In the genomic region with DNA sequence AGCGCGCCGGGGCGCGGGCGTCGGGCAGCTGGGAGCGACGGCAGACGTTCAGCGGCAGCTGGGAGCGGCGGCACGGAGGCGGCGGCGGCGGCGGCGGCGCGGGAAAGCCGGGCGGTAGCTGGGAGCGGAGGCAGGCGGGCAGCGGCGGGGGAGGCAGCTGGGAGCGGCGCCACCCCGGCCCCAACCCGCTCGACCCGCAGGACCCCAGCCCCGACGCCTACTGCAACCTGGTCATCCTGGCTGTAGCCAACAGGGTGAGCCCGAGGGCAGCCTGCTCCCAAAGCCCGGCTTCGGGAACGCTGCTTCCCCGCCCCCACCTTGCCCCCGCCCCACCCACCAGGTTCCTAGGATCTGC, we compare ENCODE assay signal across 9 cellular contexts. TPM values are rescaled to one million over a fixed set of nuclear protein-coding genes. Genes with fewer than 3 reads are reported as not detected.
DNase-seq lines count a peak whose midpoint lies in the region; ATAC-seq and TF ChIP-seq lines count a peak whose summit lies in the region.
"Had no signal": no experiment of that assay in that cellular context is flagged by ENCODE, and none has a peak within 500 bp of the region (broad histone marks: within the 10 kb centered on the region; RNA-seq: fewer than 3 reads in every experiment).

No MANE protein-coding gene starts in this region.

- H3K9me3 ChIP-seq in body of pancreas, result no peaks in the 10 kb centered on the region

- peak; percentile 6 for ATAC-seq in body of pancreas
- no peak for ATAC-seq in natural killer cell treated with Interleukin-12 subunit alpha and Interleukin-12 subunit beta and Interleukin-15 and Interleukin-18, amount 100 ng/mL, for 72 hours
- no peak for ATAC-seq in GM21737 (IDR thresholded peaks at IDR 0.05; ENCODE audit: unreplicated experiment)
- no peak for ATAC-seq in HG02981 (IDR thresholded peaks at IDR 0.05; ENCODE audit: unreplicated experiment)

- intact Hi-C loops in body of pancreas (cut with DNase I), result no loop called here
- intact Hi-C loops in lower leg skin (cut with DNase I; ENCODE audit: low total_unique reads), result no loop called here

- peaks cover 15 to 18% of the 10 kb centered on the region in 2 donors for H3K4me1 Mint-ChIP-seq in natural killer cell treated with Interleukin-12 subunit alpha and Interleukin-12 subunit beta and Interleukin-15 and Interleukin-18, amount 100 ng/mL, for 72 hours (ENCODE audit: low read depth in 2 of 2)

- H3K36me3 ChIP-seq in body of pancreas (replicated peaks in 1 of 2; ENCODE audit: insufficient read depth in 1 of 2, low read depth in 2 of 2), result no peaks in the 10 kb centered on the region

- TF ChIP-seq CTCF in GM13976 (IDR thresholded peaks at IDR 0.05; ENCODE audit: borderline replicate concordance, control extremely low read depth, extremely low read depth, insufficient read depth, missing control alignments) (no peak), body of pancreas (IDR thresholded peaks at IDR 0.05) (no peak), lower leg skin (IDR thresholded peaks at IDR 0.05) (no peak)

- 0 to 1% methylated on average over 10 to 40 of the region's 42 CpGs for WGBS in body of pancreas, 2 donors
- 0% methylated on average over 5 to 27 of the region's 42 CpGs for WGBS in lower leg skin, 2 donors

- H3K4me1 ChIP-seq in body of pancreas, result peaks cover 12% of the 10 kb centered on the region

- DNase-seq in GM13976 (ENCODE audit: low spot score) (peak; percentile 53), NCI-H1105 treated with DMSO at 0.1 percent for 48 hours (lab: John Stamatoyannopoulos, UW) (peak; percentile 62), body of pancreas (peak in 3 of 4 donors; percentile 15 to 38 (median 15)), lower leg skin (ENCODE audit: low spot score in 2 of 2) (no peak), NCI-H446 treated with DMSO at 0.1 percent for 48 hours (lab: John Stamatoyannopoulos, UW) (no peak)
- DNase-seq in natural killer cell treated with Interleukin-12 subunit alpha and Interleukin-12 subunit beta and Interleukin-15 and Interleukin-18, amount 100 ng/mL, for 72 hours (ENCODE audit: low spot score), result no peak

- H3K27me3 Mint-ChIP-seq in natural killer cell treated with Interleukin-12 subunit alpha and Interleukin-12 subunit beta and Interleukin-15 and Interleukin-18, amount 100 ng/mL, for 72 hours, result peaks cover 46 to 66% of the 10 kb centered on the region in 2 donors

- in situ Hi-C loops in GM13976 (cut with MboI; ENCODE audit: low sequenced_read_pairs, unreplicated experiment), result no loop called here

- H3K36me3 Mint-ChIP-seq in natural killer cell treated with Interleukin-12 subunit alpha and Interleukin-12 subunit beta and Interleukin-15 and Interleukin-18, amount 100 ng/mL, for 72 hours, result peaks cover 5% of the 10 kb centered on the region

- H3K4me3 Mint-ChIP-seq in natural killer cell treated with Interleukin-12 subunit alpha and Interleukin-12 subunit beta and Interleukin-15 and Interleukin-18, amount 100 ng/mL, for 72 hours, result peak overlapping the region; percentile 95

- H3K27me3 ChIP-seq in body of pancreas, result peaks cover 0 to 13% of the 10 kb centered on the region in 2 donors

- H3K27ac ChIP-seq in body of pancreas, result no peak overlapping the region

- H3K4me3 ChIP-seq in body of pancreas (no peak overlapping the region), lower leg skin (ENCODE audit: low read depth, poor library complexity, severe bottlenecking) (no peak overlapping the region)

- no peaks in the 10 kb centered on the region for H3K9me3 Mint-ChIP-seq in natural killer cell treated with Interleukin-12 subunit alpha and Interleukin-12 subunit beta and Interleukin-15 and Interleukin-18, amount 100 ng/mL, for 72 hours

- H3K27ac Mint-ChIP-seq in natural killer cell treated with Interleukin-12 subunit alpha and Interleukin-12 subunit beta and Interleukin-15 and Interleukin-18, amount 100 ng/mL, for 72 hours, result peak overlapping the region in 1 of 2 donors; percentile 47

- no peak for TF ChIP-seq POLR2A in body of pancreas (IDR thresholded peaks at IDR 0.05)
- no peak for TF ChIP-seq POLR2A in lower leg skin (IDR thresholded peaks at IDR 0.05)

RNA-seq across cellular contexts. Expression of a gene that starts 8.9 kb away (rescaled TPM):
- 1 to 10 TPM; 3.4 to 5.9 TPM for total RNA-seq in body of pancreas
- not detected for total RNA-seq in natural killer cell treated with Interleukin-12 subunit alpha and Interleukin-12 subunit beta and Interleukin-15 and Interleukin-18, amount 100 ng/mL, for 72 hours
- 1 to 10 TPM in 2 of 4 donors, under 1 TPM in 2; 0.65 to 4.4 (median 2.5) TPM for total RNA-seq in lower leg skin

RNA-seq across cellular contexts. Expression of a gene that starts 32.9 kb away (rescaled TPM):
- total RNA-seq in body of pancreas (1 to 10 TPM; 2.1 to 4.3 TPM), lower leg skin (10 to 100 TPM in 1 of 4 donors, 1 to 10 TPM in 3; 7.0 to 10.2 (median 8.7) TPM)
- under 1 TPM in 1 of 2 donors, not detected in 1; 0.14 TPM for total RNA-seq in natural killer cell treated with Interleukin-12 subunit alpha and Interleukin-12 subunit beta and Interleukin-15 and Interleukin-18, amount 100 ng/mL, for 72 hours
- total RNA-seq: glomerular endothelial cell had no signal

RNA-seq across cellular contexts. Expression of a gene that starts 51.2 kb away (rescaled TPM):
- total RNA-seq in body of pancreas (under 1 TPM; 0.26 to 0.33 TPM), lower leg skin (not detected)
- under 1 TPM in 1 of 2 donors, not detected in 1; 0.05 TPM for total RNA-seq in natural killer cell treated with Interleukin-12 subunit alpha and Interleukin-12 subunit beta and Interleukin-15 and Interleukin-18, amount 100 ng/mL, for 72 hours
- total RNA-seq: glomerular endothelial cell had no signal

Comparison
In these comparisons a context has a peak if more than half of its experiments do, and no peak if none do; other contexts are left out.
1. DNase-seq: peak in GM13976 (single experiment), NCI-H1105 treated with DMSO at 0.1 percent for 48 hours (single experiment) and body of pancreas (3 of 4); none in natural killer cell treated with Interleukin-12 subunit alpha and Interleukin-12 subunit beta and Interleukin-15 and Interleukin-18, amount 100 ng/mL, for 72 hours (single experiment), lower leg skin (0 of 2) and NCI-H446 treated with DMSO at 0.1 percent for 48 hours (single experiment).